In genomic region chr10:71849461-71849908, GRCh38 we compare ENCODE assay signal across 8 cellular contexts. TPM values are rescaled to one million over a fixed set of nuclear protein-coding genes. Genes with fewer than 3 reads are reported as not detected.
DNase-seq lines count a peak whose midpoint lies in the region; ATAC-seq, FAIRE-seq and TF ChIP-seq lines count a peak whose summit lies in the region.

No MANE protein-coding gene starts in this region.

- H2AFZ ChIP-seq in PC-3 (ENCODE audit: low read length) (no peak overlapping the region), parathyroid adenoma (no peak overlapping the region)

- H3K36me3 ChIP-seq in Caco-2 (ENCODE audit: control insufficient read depth, insufficient read depth, low read length) (peaks cover 3% of the 10 kb centered on the region; the same call in 1 of the 2 replicates), PC-3 (ENCODE audit: low read depth, low read length) (no peaks in the 10 kb centered on the region), esophagus muscularis mucosa (no peaks in the 10 kb centered on the region), parathyroid adenoma (ENCODE audit: control insufficient read depth, insufficient read depth, low read length) (no peaks in the 10 kb centered on the region)

- H3K4me3 ChIP-seq in Caco-2 (ENCODE audit: low read depth, low read length) = peak overlapping the region; percentile 75
- H3K4me3 ChIP-seq in PC-3 (ENCODE audit: low read length) = peak overlapping the region; percentile 94
- peak overlapping the region; percentile 69 to 92 (median 86) for H3K4me3 ChIP-seq in esophagus muscularis mucosa
- peak overlapping the region; percentile 96 for H3K4me3 ChIP-seq in parathyroid adenoma (ENCODE audit: low read depth, low read length)

- H3K4me2 ChIP-seq in PC-3 (ENCODE audit: low read length) (peak overlapping the region; percentile 93), parathyroid adenoma (ENCODE audit: low read length) (peak overlapping the region; percentile 78)

- H3K4me3 Mint-ChIP-seq in Caco-2 (ENCODE audit: unreplicated experiment) = peak overlapping the region; percentile 92

- H3K27ac ChIP-seq in PC-3 (ENCODE audit: low read length) = peak overlapping the region; percentile 65
- H3K27ac ChIP-seq in esophagus muscularis mucosa (replicated peaks in 1 of 4) = peak overlapping the region in 2 of 4 donors; percentile 48 to 96
- no peak overlapping the region for H3K27ac ChIP-seq in parathyroid adenoma

- H3K27me3 ChIP-seq in Caco-2 (replicated peaks; ENCODE audit: control insufficient read depth, insufficient read depth, low read length) (no peaks in the 10 kb centered on the region), PC-3 (ENCODE audit: low read length) (no peaks in the 10 kb centered on the region), esophagus muscularis mucosa (no peaks in the 10 kb centered on the region), parathyroid adenoma (ENCODE audit: control insufficient read depth, insufficient read depth, low read length) (no peaks in the 10 kb centered on the region)

- BruUV-seq in Caco-2 (replicated peaks; lab: Mats Ljungman, UMichigan) (no TSS peak), PC-3 (replicated peaks; lab: Mats Ljungman, UMichigan) (TSS peak; percentile 71)

- no peaks in the 10 kb centered on the region for H3K9me2 ChIP-seq in PC-3 (replicated peaks; ENCODE audit: low read length)

- intact Hi-C loops in Caco-2 (cut with micrococcal nuclease; ENCODE audit: unreplicated experiment) (no loop called here), PC-3 (cut with micrococcal nuclease) (no loop called here), esophagus muscularis mucosa (cut with DNase I) (loop anchor here (5.0 kb wide), 1 partner anchor 38 kb away; no protein-coding TSS in a partner anchor)

- ATAC-seq in PC-3 (no peak), HG02852 (IDR thresholded peaks at IDR 0.05; ENCODE audit: unreplicated experiment) (no peak), GM21576 (IDR thresholded peaks at IDR 0.05; ENCODE audit: unreplicated experiment) (no peak)

- TF ChIP-seq POLR2A in esophagus muscularis mucosa (IDR thresholded peaks at IDR 0.05; ENCODE audit: low read depth) = no peak

- FAIRE-seq in frontal cortex (lab: Jason Lieb, UNC) = no peak

- CTCF ChIA-PET in Caco-2 (lab: Charles Lee) = interaction anchor here (0.7 to 2.4 kb wide), 5 partner anchors 12 to 322 kb away, joined by 3 to 29 read pairs (median 3); no protein-coding TSS in a partner anchor
- CTCF ChIA-PET in PC-3 (lab: Charles Lee) = no interaction called here

- peaks cover 31% of the 10 kb centered on the region for H3K4me1 ChIP-seq in Caco-2
- peaks cover 22% of the 10 kb centered on the region; the same call in 1 of the 2 replicates for H3K4me1 ChIP-seq in PC-3 (ENCODE audit: insufficient read depth, low read length)
- H3K4me1 ChIP-seq in esophagus muscularis mucosa = peaks cover 46 to 69% (median 61%) of the 10 kb centered on the region in 4 donors
- H3K4me1 ChIP-seq in parathyroid adenoma = peaks cover 14% of the 10 kb centered on the region

- no peaks in the 10 kb centered on the region for H3K9me3 ChIP-seq in Caco-2
- no peaks in the 10 kb centered on the region for H3K9me3 ChIP-seq in PC-3 (ENCODE audit: low read length)
- no peaks in the 10 kb centered on the region for H3K9me3 ChIP-seq in esophagus muscularis mucosa
- no peaks in the 10 kb centered on the region for H3K9me3 ChIP-seq in parathyroid adenoma (ENCODE audit: control insufficient read depth, low read length)

- H3K27ac Mint-ChIP-seq in Caco-2 (ENCODE audit: unreplicated experiment) = peak overlapping the region; percentile 90

- peaks cover 33% of the 10 kb centered on the region for H3K4me1 Mint-ChIP-seq in Caco-2 (ENCODE audit: low read depth, unreplicated experiment)

- H3K9ac ChIP-seq in PC-3 (ENCODE audit: low read length) (peak overlapping the region; percentile 93), parathyroid adenoma (no peak overlapping the region)

- H3K27me3 Mint-ChIP-seq in Caco-2 (ENCODE audit: insufficient read depth, unreplicated experiment) = no peaks in the 10 kb centered on the region

- peaks cover 31% of the 10 kb centered on the region for H3K36me3 Mint-ChIP-seq in Caco-2 (ENCODE audit: insufficient read depth, unreplicated experiment)

- POLR2A ChIA-PET in Caco-2 (lab: Charles Lee) (interaction anchor here (2.6 kb wide), 1 partner anchor 9 kb away, joined by 29 read pairs; no protein-coding TSS in a partner anchor), PC-3 (lab: Charles Lee; ENCODE audit: unreplicated experiment) (no interaction called here)

- H4K20me1 ChIP-seq in PC-3 (ENCODE audit: low read length) = peaks cover 38% of the 10 kb centered on the region

- H3K79me2 ChIP-seq in PC-3 (ENCODE audit: low read length) (peaks cover 65% of the 10 kb centered on the region), parathyroid adenoma (peaks cover 56% of the 10 kb centered on the region)

- WGBS in esophagus muscularis mucosa = 85% methylated on average over 15 of the region's 17 CpGs

- DNase-seq in Caco-2 = no peak
- DNase-seq in PC-3 = no peak
- no peak for DNase-seq in esophagus muscularis mucosa (ENCODE audit: extremely low spot score)
- DNase-seq in NCI-H2196 treated with DMSO at 0.1 percent for 48 hours (lab: John Stamatoyannopoulos, UW; ENCODE audit: unreplicated experiment) = no peak
- DNase-seq in frontal cortex (ENCODE audit: low spot score in 2 of 2) = no peak

- H3F3A ChIP-seq in PC-3 (ENCODE audit: low read length, unreplicated experiment) = no peaks in the 10 kb centered on the region

- H3K9me3 Mint-ChIP-seq in Caco-2 (ENCODE audit: unreplicated experiment) = no peaks in the 10 kb centered on the region

- TF ChIP-seq CTCF in Caco-2 (IDR thresholded peaks at IDR 0.05; ENCODE audit: insufficient read depth in 1 of 2, low read depth in 1 of 2, low read length in 1 of 2, severe bottlenecking in 1 of 2, unreplicated experiment in 1 of 2) (no peak), PC-3 (conservative IDR thresholded peaks at IDR 0.05; ENCODE audit: low read depth, low read length) (no peak), esophagus muscularis mucosa (IDR thresholded peaks at IDR 0.05) (no peak), parathyroid adenoma (IDR thresholded peaks at IDR 0.05) (no peak)

- TF ChIP-seq EP300 in esophagus muscularis mucosa (IDR thresholded peaks at IDR 0.05) = no peak

RNA-seq across cellular contexts. Expression of gene PSAP, which starts 1.6 kb away (rescaled TPM):
- total RNA-seq in Caco-2 (2022) = 1,227 and 1,316 TPM in 2 replicates
- total RNA-seq in PC-3 (2014; rRNA removed) = 334 and 342 TPM in 2 replicates
- total RNA-seq in esophagus muscularis mucosa = 100 to 1,000 TPM; 537 to 740 (median 698) TPM
- total RNA-seq in frontal cortex = 482 TPM
